Comparison of ENCODE assay signal across 14 cellular contexts in genomic region chr10:114266521-114266920, GRCh38. TPM values are rescaled to one million over a fixed set of nuclear protein-coding genes. Genes with fewer than 3 reads are reported as not detected.
DNase-seq lines count a peak whose midpoint lies in the region; ATAC-seq, FAIRE-seq and TF ChIP-seq lines count a peak whose summit lies in the region.
"Had no signal": no experiment of that assay in that cellular context is flagged by ENCODE, and none has a peak within 500 bp of the region (broad histone marks: within the 10 kb centered on the region; RNA-seq: fewer than 3 reads in every experiment).

No MANE protein-coding gene starts in this region.

- TF ChIP-seq POLR2A in endothelial cell of umbilical vein (IDR thresholded peaks at IDR 0.05; ENCODE audit: low read depth, low read length) = no peak

- intact Hi-C loops in endothelial cell of umbilical vein (cut with micrococcal nuclease) = no loop called here

- H4K20me1 ChIP-seq in endothelial cell of umbilical vein (replicated peaks; ENCODE audit: control insufficient read depth, extremely low read depth, insufficient read depth, low read length) = no peaks in the 10 kb centered on the region

- H3K4me3 ChIP-seq in endothelial cell of umbilical vein (replicated peaks in 1 of 3; ENCODE audit: insufficient read depth in 1 of 3, low read depth in 1 of 3, low read length in 3 of 3) = no peak overlapping the region
- H3K4me3 ChIP-seq: GM12878 had no signal

- H3K36me3 Mint-ChIP-seq in nephron (ENCODE audit: low read depth) = no peaks in the 10 kb centered on the region
- H3K36me3 Mint-ChIP-seq in naive thymus-derived CD8-positive, alpha-beta T cell = no peaks in the 10 kb centered on the region

- no peak overlapping the region for H3K27ac ChIP-seq in endothelial cell of umbilical vein (ENCODE audit: insufficient read depth, low read depth, low read length)

- H3K27ac Mint-ChIP-seq in nephron = peak overlapping the region in 2 of 3 experiments; percentile 9 to 31
- no peak overlapping the region for H3K27ac Mint-ChIP-seq in naive thymus-derived CD8-positive, alpha-beta T cell
- H3K27ac Mint-ChIP-seq: CD4-positive, alpha-beta T cell had no signal

- H3K36me3 ChIP-seq in endothelial cell of umbilical vein (ENCODE audit: control insufficient read depth in 2 of 2, extremely low read depth in 1 of 2, insufficient read depth in 2 of 2, low read length in 2 of 2) = no peaks in the 10 kb centered on the region

- H3K4me2 ChIP-seq in endothelial cell of umbilical vein (ENCODE audit: insufficient read depth, low read length) = no peak overlapping the region

- H3K4me1 Mint-ChIP-seq in nephron = peaks cover 31% of the 10 kb centered on the region
- H3K4me1 Mint-ChIP-seq in naive thymus-derived CD8-positive, alpha-beta T cell = no peaks in the 10 kb centered on the region

- ATAC-seq in naive thymus-derived CD8-positive, alpha-beta T cell = no peak
- no peak for ATAC-seq in HG03439 (IDR thresholded peaks at IDR 0.05; ENCODE audit: unreplicated experiment)
- ATAC-seq: GM12878 had no signal

- POLR2A ChIA-PET in endothelial cell of umbilical vein (lab: Charles Lee) = no interaction called here
- POLR2A ChIA-PET in naive thymus-derived CD8-positive, alpha-beta T cell (lab: Charles Lee) = interaction anchor here (0.6 kb wide), 1 partner anchor 11 kb away, joined by 4 read pairs; no protein-coding TSS in a partner anchor

- peaks cover 7% of the 10 kb centered on the region for H3K27me3 Mint-ChIP-seq in nephron (ENCODE audit: low read depth)
- H3K27me3 Mint-ChIP-seq in naive thymus-derived CD8-positive, alpha-beta T cell = peaks cover 0 to 4% (median 1%) of the 10 kb centered on the region in 5 donors
- H3K27me3 Mint-ChIP-seq: CD4-positive, alpha-beta T cell had no signal

- no peak for TF ChIP-seq CTCF in endothelial cell of umbilical vein (IDR thresholded peaks at IDR 0.05; ENCODE audit: extremely low read depth in 1 of 2, insufficient read depth in 1 of 2, low read depth in 1 of 2, low read length in 2 of 2)
- no peak for TF ChIP-seq CTCF in nephron (IDR thresholded peaks at IDR 0.05; ENCODE audit: unreplicated experiment in 3 of 3)

- peaks cover 3% of the 10 kb centered on the region for H3K4me1 ChIP-seq in endothelial cell of umbilical vein (ENCODE audit: control insufficient read depth, extremely low read depth, insufficient read depth, low read length)

- no peaks in the 10 kb centered on the region for H3K9me3 Mint-ChIP-seq in nephron
- H3K9me3 Mint-ChIP-seq in naive thymus-derived CD8-positive, alpha-beta T cell = no peaks in the 10 kb centered on the region
- H3K9me3 Mint-ChIP-seq: CD4-positive, alpha-beta T cell had no signal

- FAIRE-seq in endothelial cell of umbilical vein (lab: Jason Lieb, UNC) = no peak
- FAIRE-seq: GM12878 had no signal

- dilution Hi-C loops in endothelial cell of umbilical vein (cut with MboI; ENCODE audit: extremely low pct_ligation_motif_present, low sequenced_read_pairs) = no loop called here

- H3K4me3 Mint-ChIP-seq in nephron = no peak overlapping the region
- H3K4me3 Mint-ChIP-seq in naive thymus-derived CD8-positive, alpha-beta T cell = no peak overlapping the region
- H3K4me3 Mint-ChIP-seq: CD4-positive, alpha-beta T cell had no signal

- no peaks in the 10 kb centered on the region for H3K9me1 ChIP-seq in endothelial cell of umbilical vein (replicated peaks; ENCODE audit: control insufficient read depth, extremely low read depth, insufficient read depth, low read length)

- H3K79me2 ChIP-seq in endothelial cell of umbilical vein (ENCODE audit: control insufficient read depth, insufficient read depth, low read length) = no peaks in the 10 kb centered on the region

- H3K9ac ChIP-seq in endothelial cell of umbilical vein (replicated peaks; ENCODE audit: extremely low read depth, insufficient read depth, low read length) = no peak overlapping the region

- no peaks in the 10 kb centered on the region for H3K27me3 ChIP-seq in endothelial cell of umbilical vein (ENCODE audit: control insufficient read depth in 2 of 2, insufficient read depth in 2 of 2, low read length in 2 of 2)

- H3K9me3 ChIP-seq in endothelial cell of umbilical vein (replicated peaks; ENCODE audit: control insufficient read depth, insufficient read depth, low read length) = no peaks in the 10 kb centered on the region

- DNase-seq in DMS79 treated with DMSO at 0.1 percent for 48 hours (lab: John Stamatoyannopoulos, UW) (peak; percentile 68), NCI-H2107 treated with DMSO at 0.1 percent for 48 hours (lab: John Stamatoyannopoulos, UW; ENCODE audit: unreplicated experiment) (peak; percentile 17), endothelial cell of umbilical vein (ENCODE audit: low read depth, low spot score) (peak; percentile 24), NCI-H82 (lab: John Stamatoyannopoulos, UW) (no peak), KG1 (lab: John Stamatoyannopoulos, UW) (no peak)
- DNase-seq in naive thymus-derived CD8-positive, alpha-beta T cell = no peak
- DNase-seq: activated naive CD4-positive, alpha-beta T cell; CD4-positive, alpha-beta T cell; Karpas-422; retina had no signal

- CTCF ChIA-PET in endothelial cell of umbilical vein (lab: Charles Lee) = no interaction called here

- BruUV-seq in endothelial cell of umbilical vein (replicated peaks; lab: Mats Ljungman, UMichigan) = no TSS peak

- no peak overlapping the region for H2AFZ ChIP-seq in endothelial cell of umbilical vein (ENCODE audit: low read depth, low read length)

TF ChIP-seq in endothelial cell of umbilical vein, 7 proteins besides CTCF, POLR2A, EP300 and RAD21:
- no peak for TF ChIP-seq MAX (IDR thresholded peaks at IDR 0.05; ENCODE audit: insufficient read depth, insufficient read length)
- TF ChIP-seq JUN (IDR thresholded peaks at IDR 0.05; ENCODE audit: borderline replicate concordance, insufficient read depth, insufficient read length, low read depth) = no peak
- TF ChIP-seq EZH2 (IDR thresholded peaks at IDR 0.05; ENCODE audit: borderline replicate concordance, low read depth, low read length, severe bottlenecking) = no peak
- TF ChIP-seq MYC (IDR thresholded peaks at IDR 0.05; ENCODE audit: low read depth, low read length) = no peak
- TF ChIP-seq POLR2AphosphoS5 (IDR thresholded peaks at IDR 0.05; ENCODE audit: insufficient read depth, low read depth, low read length) = no peak
- TF ChIP-seq FOS (IDR thresholded peaks at IDR 0.05; ENCODE audit: borderline replicate concordance, insufficient read depth, low read length) = no peak
- TF ChIP-seq GATA2 (IDR thresholded peaks at IDR 0.05; ENCODE audit: insufficient read depth, insufficient read length, low read depth, low read length) = no peak

RNA-seq across cellular contexts. Expression of gene VWA2, which starts 27.5 kb away (rescaled TPM):
- total RNA-seq in endothelial cell of umbilical vein = not detected in 2 replicates
- polyA plus RNA-seq in endothelial cell of umbilical vein = not detected in 2 replicates
- not detected in 2 replicates for polyA plus RNA-seq in endothelial cell of umbilical vein (2011; cell fraction: cytosol; rRNA removed)
- not detected in 2 replicates for polyA plus RNA-seq in endothelial cell of umbilical vein (2011; cell fraction: nucleus; rRNA removed)
- not detected in 2 replicates for polyA plus RNA-seq in endothelial cell of umbilical vein (2012)
- not detected in 2 replicates for polyA minus RNA-seq in endothelial cell of umbilical vein
- not detected for polyA minus RNA-seq in endothelial cell of umbilical vein (2011; cell fraction: cytosol; rRNA and poly(A)+ RNA removed)
- not detected in 2 replicates for polyA minus RNA-seq in endothelial cell of umbilical vein (2011; cell fraction: nucleus; rRNA and poly(A)+ RNA removed)
- total RNA-seq in naive thymus-derived CD8-positive, alpha-beta T cell = not detected
- polyA plus RNA-seq in naive thymus-derived CD8-positive, alpha-beta T cell = not detected
- total RNA-seq: CD4-positive, alpha-beta T cell; GM12878; RPMI7951 had no signal

Comparison
In these comparisons a context has a peak if more than half of its experiments do, and no peak if none do; other contexts are left out.
1. DNase-seq: peak in DMS79 treated with DMSO at 0.1 percent for 48 hours (single experiment), NCI-H2107 treated with DMSO at 0.1 percent for 48 hours (single experiment) and endothelial cell of umbilical vein (single experiment); none in naive thymus-derived CD8-positive, alpha-beta T cell (0 of 10), NCI-H82 (single experiment) and KG1 (single experiment).
2. H3K27ac Mint-ChIP-seq: peak in nephron (2 of 3); none in naive thymus-derived CD8-positive, alpha-beta T cell (0 of 10).